9 cellular contexts compared by ENCODE assay signal in the genomic region with DNA sequence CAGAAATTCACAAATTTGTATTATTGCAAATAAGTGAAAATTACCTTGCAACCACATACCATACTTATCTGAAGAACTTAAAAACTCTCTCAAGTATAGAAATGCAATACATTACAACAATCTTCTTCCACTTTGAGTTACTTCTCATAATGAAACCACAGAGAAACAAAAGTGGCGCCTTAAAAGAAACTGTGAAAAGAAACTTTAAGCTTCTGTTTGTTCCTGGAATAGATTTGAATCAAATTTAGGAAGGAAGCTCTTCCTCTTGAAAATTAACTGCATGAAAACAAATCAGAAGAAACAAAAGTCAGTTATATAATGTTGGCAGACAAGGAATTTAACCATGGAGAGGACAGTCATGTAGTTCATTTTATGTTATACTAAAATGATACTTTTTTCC. TPM values are rescaled to one million over a fixed set of nuclear protein-coding genes. Genes with fewer than 3 reads are reported as not detected.
DNase-seq lines count a peak whose midpoint lies in the region; ATAC-seq and TF ChIP-seq lines count a peak whose summit lies in the region.
"Had no signal": no experiment of that assay in that cellular context is flagged by ENCODE, and none has a peak within 500 bp of the region (broad histone marks: within the 10 kb centered on the region; RNA-seq: fewer than 3 reads in every experiment).

No MANE protein-coding gene starts in this region.

- H3K27me3 Mint-ChIP-seq in natural killer cell (ENCODE audit: low read depth in 2 of 2) (no peaks in the 10 kb centered on the region), glutamatergic neuron (ENCODE audit: unreplicated experiment) (no peaks in the 10 kb centered on the region)

- no peaks in the 10 kb centered on the region for H3K9me3 Mint-ChIP-seq in natural killer cell
- peaks cover 2% of the 10 kb centered on the region for H3K9me3 Mint-ChIP-seq in glutamatergic neuron (ENCODE audit: unreplicated experiment)

- peak overlapping the region; percentile 71 to 94 for H3K27ac Mint-ChIP-seq in natural killer cell
- H3K27ac Mint-ChIP-seq in glutamatergic neuron (ENCODE audit: unreplicated experiment) = no peak overlapping the region

- DNase-seq in NOMO-1 treated with DMSO at 0.1 percent for 48 hours (lab: John Stamatoyannopoulos, UW; ENCODE audit: unreplicated experiment) (peak; percentile 76), natural killer cell (no peak), NCI-H1694 treated with DMSO at 0.1 percent for 48 hours (lab: John Stamatoyannopoulos, UW) (no peak), omental fat pad (ENCODE audit: low spot score) (no peak), dedifferentiated amniotic fluid mesenchymal stem cell (ENCODE audit: extremely low spot score) (no peak), glutamatergic neuron (no peak)

- H3K36me3 Mint-ChIP-seq in natural killer cell (no peaks in the 10 kb centered on the region), glutamatergic neuron (ENCODE audit: unreplicated experiment) (no peaks in the 10 kb centered on the region)

- H3K4me1 Mint-ChIP-seq in natural killer cell (peaks cover 70 to 76% of the 10 kb centered on the region in 2 donors), glutamatergic neuron (ENCODE audit: low read depth, unreplicated experiment) (no peaks in the 10 kb centered on the region)
- H3K4me1 Mint-ChIP-seq: neural crest cell had no signal

- TF ChIP-seq CTCF in natural killer cell (IDR thresholded peaks at IDR 0.05) (no peak), omental fat pad (IDR thresholded peaks at IDR 0.05) (no peak), glutamatergic neuron (IDR thresholded peaks at IDR 0.05; ENCODE audit: partially characterized antibody, unreplicated experiment) (no peak)

- ATAC-seq in GM19023 (IDR thresholded peaks at IDR 0.05; ENCODE audit: unreplicated experiment) (peak; percentile 59), HG02610 (IDR thresholded peaks at IDR 0.05; ENCODE audit: unreplicated experiment) (peak; percentile 68), natural killer cell (peak; percentile 56 to 61 (median 57)), omental fat pad (ENCODE audit: low FRiP score) (no peak)

- H3K4me3 Mint-ChIP-seq in natural killer cell = peak overlapping the region; percentile 83
- no peak overlapping the region for H3K4me3 Mint-ChIP-seq in glutamatergic neuron (ENCODE audit: unreplicated experiment)
- H3K4me3 Mint-ChIP-seq: neural crest cell had no signal

- intact Hi-C loops in natural killer cell (cut with micrococcal nuclease) = no loop called here

RNA-seq across cellular contexts. Expression of a gene that starts 57.5 kb away (rescaled TPM):
- total RNA-seq in natural killer cell (10 to 100 TPM in 2 of 3 donors, 1 to 10 TPM in 1; 9.5 to 27.7 (median 18.4) TPM), omental fat pad (100 to 1,000 TPM in 2 of 4 donors, 10 to 100 TPM in 2; 23.8 to 220 (median 121) TPM), glutamatergic neuron (ENCODE audit: unreplicated experiment) (not detected)
- total RNA-seq: neural crest cell had no signal

Comparison
In these comparisons a context has a peak if more than half of its experiments do, and no peak if none do; other contexts are left out.
1. RNA of a gene that starts 57.5 kb away (total RNA-seq): 23.8 to 220 TPM in omental fat pad and 9.5 to 27.7 TPM in natural killer cell; not detected in glutamatergic neuron (single experiment); every median in the first group is over 10 times any median in the second.